In genomic region chr1:243407284-243408018, GRCh38 we compare ENCODE assay signal across 14 cellular contexts.
DNase-seq lines count a peak whose midpoint lies in the region; ATAC-seq, FAIRE-seq and TF ChIP-seq lines count a peak whose summit lies in the region.
"Had no signal": no experiment of that assay in that cellular context is flagged by ENCODE, and none has a peak within 500 bp of the region (broad histone marks: within the 10 kb centered on the region; RNA-seq: fewer than 3 reads in every experiment).

No MANE protein-coding gene starts in this region.

- peaks cover 6% of the 10 kb centered on the region for H3K36me3 ChIP-seq in astrocyte (ENCODE audit: insufficient read depth, low read length)

- H3K27me3 Mint-ChIP-seq in Calu3 (ENCODE audit: unreplicated experiment) (no peaks in the 10 kb centered on the region), astrocyte (ENCODE audit: low read depth, unreplicated experiment) (no peaks in the 10 kb centered on the region)
- no peaks in the 10 kb centered on the region for H3K27me3 Mint-ChIP-seq in stimulated activated naive CD8-positive, alpha-beta T cell treated with anti-CD3 and anti-CD28 coated beads, Interleukin-15, amount 100 ng/mL, for 72 hours
- H3K27me3 Mint-ChIP-seq: naive thymus-derived CD4-positive, alpha-beta T cell had no signal

- CTCF ChIA-PET in Calu3 (lab: Charles Lee) = interaction anchor here (3.7 kb wide), 1 partner anchor 64 kb away, joined by 32 read pairs; no protein-coding TSS in a partner anchor
- CTCF ChIA-PET in GM10248 (lab: Yijun Ruan, JAX) = interaction anchor here (1.2 to 1.6 kb wide), 4 partner anchors 8 to 63 kb away, joined by 3 to 4 read pairs (median 4); no protein-coding TSS in a partner anchor

- H3K4me2 ChIP-seq in astrocyte (ENCODE audit: low read length) = peak overlapping the region; percentile 46

- no TSS peak for BruUV-seq in Calu3 (replicated peaks; lab: Mats Ljungman, UMichigan)

- POLR2A ChIA-PET in GM10248 (lab: Yijun Ruan, JAX) = no interaction called here

- H2AFZ ChIP-seq in astrocyte (ENCODE audit: low read depth, low read length) = no peak overlapping the region

- H3K36me3 Mint-ChIP-seq in Calu3 (ENCODE audit: insufficient read depth, unreplicated experiment) (no peaks in the 10 kb centered on the region), astrocyte (ENCODE audit: low read depth, unreplicated experiment) (no peaks in the 10 kb centered on the region)

- H3K27me3 ChIP-seq in astrocyte (ENCODE audit: insufficient read depth, low read length) = no peaks in the 10 kb centered on the region

- peak overlapping the region; percentile 29 for H3K27ac Mint-ChIP-seq in Calu3 (ENCODE audit: unreplicated experiment)
- H3K27ac Mint-ChIP-seq in astrocyte (ENCODE audit: unreplicated experiment) = peak overlapping the region; percentile 23
- H3K27ac Mint-ChIP-seq in stimulated activated naive CD8-positive, alpha-beta T cell treated with anti-CD3 and anti-CD28 coated beads, Interleukin-15, amount 100 ng/mL, for 72 hours = no peak overlapping the region

- TF ChIP-seq CTCF in Calu3 (IDR thresholded peaks at IDR 0.05; ENCODE audit: unreplicated experiment) (no peak), astrocyte (IDR thresholded peaks at IDR 0.05; ENCODE audit: insufficient read depth, low read depth, low read length) (no peak), GM10248 (IDR thresholded peaks at IDR 0.05; ENCODE audit: control extremely low read depth, extremely low read depth, low read depth, missing control alignments) (no peak)

- no peaks in the 10 kb centered on the region for H4K20me1 ChIP-seq in astrocyte (ENCODE audit: insufficient read depth, low read length)

- intact Hi-C loops in Calu3 (cut with micrococcal nuclease; ENCODE audit: unreplicated experiment) = no loop called here

- no peak overlapping the region for H3K27ac ChIP-seq in astrocyte (ENCODE audit: low read depth, low read length)
- H3K27ac ChIP-seq: SK-N-MC had no signal

- no peak for ATAC-seq in stimulated activated naive CD8-positive, alpha-beta T cell treated with anti-CD3 and anti-CD28 coated beads, Interleukin-15, amount 100 ng/mL, for 72 hours
- ATAC-seq: naive thymus-derived CD4-positive, alpha-beta T cell had no signal

- H3K4me1 Mint-ChIP-seq in Calu3 (ENCODE audit: low read depth, unreplicated experiment) (peaks cover 13% of the 10 kb centered on the region), astrocyte (ENCODE audit: low read depth, unreplicated experiment) (peaks cover 9% of the 10 kb centered on the region)
- peaks cover 9% of the 10 kb centered on the region for H3K4me1 Mint-ChIP-seq in stimulated activated naive CD8-positive, alpha-beta T cell treated with anti-CD3 and anti-CD28 coated beads, Interleukin-15, amount 100 ng/mL, for 72 hours

- peaks cover 12% of the 10 kb centered on the region for H3K4me1 ChIP-seq in astrocyte (ENCODE audit: insufficient read depth, low read length)

- no peak overlapping the region for H3K4me3 Mint-ChIP-seq in Calu3 (ENCODE audit: low read depth, unreplicated experiment)
- no peak overlapping the region for H3K4me3 Mint-ChIP-seq in astrocyte (ENCODE audit: unreplicated experiment)
- no peak overlapping the region for H3K4me3 Mint-ChIP-seq in stimulated activated naive CD8-positive, alpha-beta T cell treated with anti-CD3 and anti-CD28 coated beads, Interleukin-15, amount 100 ng/mL, for 72 hours

- no peak overlapping the region for H3K4me3 ChIP-seq in astrocyte (ENCODE audit: insufficient read depth, low read depth, low read length)
- H3K4me3 ChIP-seq: SK-N-MC had no signal

- H3K79me2 ChIP-seq in astrocyte (ENCODE audit: insufficient read depth, low read length) = no peaks in the 10 kb centered on the region

- FAIRE-seq in astrocyte (lab: Jason Lieb, UNC) = peak; percentile 59

- H3K9me3 Mint-ChIP-seq in Calu3 (ENCODE audit: low read depth, unreplicated experiment) = no peaks in the 10 kb centered on the region
- H3K9me3 Mint-ChIP-seq in astrocyte (ENCODE audit: unreplicated experiment) = no peaks in the 10 kb centered on the region
- no peaks in the 10 kb centered on the region for H3K9me3 Mint-ChIP-seq in stimulated activated naive CD8-positive, alpha-beta T cell treated with anti-CD3 and anti-CD28 coated beads, Interleukin-15, amount 100 ng/mL, for 72 hours
- H3K9me3 Mint-ChIP-seq: naive thymus-derived CD4-positive, alpha-beta T cell had no signal

- H3K9me3 ChIP-seq in astrocyte (ENCODE audit: insufficient read depth, low read depth, low read length) = no peaks in the 10 kb centered on the region

- no peak overlapping the region for H3K9ac ChIP-seq in astrocyte (ENCODE audit: low read length)

- DNase-seq in Calu3 (no peak), HS-5 (ENCODE audit: low read depth) (peak; percentile 29), astrocyte (ENCODE audit: low read depth) (peak; percentile 65), kidney glomerular epithelial cell (lab: John Stamatoyannopoulos, UW) (peak; percentile 41), NCI-H1694 treated with DMSO at 0.1 percent for 48 hours (lab: John Stamatoyannopoulos, UW) (no peak), NCI-H446 (lab: John Stamatoyannopoulos, UW) (no peak), GM10248 (ENCODE audit: extremely low spot score) (no peak)
- no peak for DNase-seq in stimulated activated naive CD8-positive, alpha-beta T cell treated with anti-CD3 and anti-CD28 coated beads, Interleukin-15, amount 100 ng/mL, for 72 hours
- DNase-seq: activated CD4-positive, alpha-beta T cell treated with anti-CD3 and anti-CD28 coated beads, Interleukin-2, amount 50 U/mL, for 48 hours; DMS79; islet precursor cell; Kasumi-1; naive thymus-derived CD4-positive, alpha-beta T cell had no signal

Comparison
In these comparisons a context has a peak if more than half of its experiments do, and no peak if none do; other contexts are left out.
1. DNase-seq: peak in HS-5 (single experiment), astrocyte (single experiment) and kidney glomerular epithelial cell (single experiment); none in Calu3 (single experiment), NCI-H1694 treated with DMSO at 0.1 percent for 48 hours (single experiment), NCI-H446 (0 of 2), GM10248 (single experiment) and stimulated activated naive CD8-positive, alpha-beta T cell treated with anti-CD3 and anti-CD28 coated beads, Interleukin-15, amount 100 ng/mL, for 72 hours (0 of 2).
2. H3K27ac Mint-ChIP-seq: peak in Calu3 (single experiment) and astrocyte (single experiment); none in stimulated activated naive CD8-positive, alpha-beta T cell treated with anti-CD3 and anti-CD28 coated beads, Interleukin-15, amount 100 ng/mL, for 72 hours (0 of 2).